In the genomic region with DNA sequence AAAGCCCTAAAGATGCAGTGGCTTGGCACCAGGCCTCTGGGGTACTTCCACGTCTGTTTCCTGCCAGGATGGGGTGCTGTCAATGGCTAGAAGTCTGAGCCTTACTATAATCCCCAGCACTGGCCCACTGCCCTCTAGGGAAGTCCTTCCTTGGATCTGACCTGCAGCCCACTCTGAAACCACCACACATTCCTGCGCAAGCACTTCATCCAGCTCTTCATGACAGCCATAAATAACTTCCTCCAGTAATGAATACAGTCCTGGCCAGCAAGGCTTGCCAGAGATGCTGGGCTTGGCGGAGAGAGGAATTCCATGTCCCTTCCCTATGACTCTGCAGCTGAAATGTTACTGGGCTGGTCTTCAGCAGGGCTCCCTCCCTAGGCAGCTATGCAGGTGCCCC, we compare ENCODE assay signal across 16 cellular contexts. TPM values are rescaled to one million over a fixed set of nuclear protein-coding genes. Genes with fewer than 3 reads are reported as not detected.
DNase-seq lines count a peak whose midpoint lies in the region; ATAC-seq lines count a peak whose summit lies in the region.
"Had no signal": no experiment of that assay in that cellular context is flagged by ENCODE, and none has a peak within 500 bp of the region (broad histone marks: within the 10 kb centered on the region; RNA-seq: fewer than 3 reads in every experiment).

No MANE protein-coding gene starts in this region.

- peak; percentile 92 for DNase-seq in GM03348 (ENCODE audit: low spot score)
- peak; percentile 88 for DNase-seq in astrocyte of the hippocampus (ENCODE audit: low read depth, low spot score)
- peak; percentile 66 for DNase-seq in left cardiac atrium
- no peak for DNase-seq in sciatic nerve (ENCODE audit: low spot score)
- DNase-seq in DMS 273 treated with DMSO at 0.1 percent for 48 hours (lab: John Stamatoyannopoulos, UW): no peak
- DNase-seq in DMS153 (lab: John Stamatoyannopoulos, UW): no peak
- no peak for DNase-seq in T-helper 9 cell
- no peak for DNase-seq in stimulated activated CD4-positive, alpha-beta T cell treated with anti-CD3 and anti-CD28 coated beads, Interleukin-12 subunit alpha, Interleukin-12 subunit beta, amount 100 ng/mL, for 4 hours
- DNase-seq: CD4-positive, CD25-positive, alpha-beta regulatory T cell; kidney glomerular epithelial cell; MV-4-11; natural killer cell; sigmoid colon; stimulated activated naive CD8-positive, alpha-beta T cell treated with anti-CD3 and anti-CD28 coated beads, Interleukin-15, amount 100 ng/mL, for 72 hours had no signal

- intact Hi-C loops in left cardiac atrium (cut with DNase I) (no loop called here), sciatic nerve (cut with DNase I) (no loop called here)

- peak; percentile 68 to 73 for ATAC-seq in left cardiac atrium
- peak; percentile 44 for ATAC-seq in sciatic nerve
- ATAC-seq: natural killer cell; stimulated activated naive CD8-positive, alpha-beta T cell treated with anti-CD3 and anti-CD28 coated beads, Interleukin-15, amount 100 ng/mL, for 72 hours; WTC11 had no signal

RNA-seq across cellular contexts. Expression of a gene that starts 32.6 kb away (rescaled TPM):
- total RNA-seq in left cardiac atrium: 10 to 100 TPM; 14.7 to 38.5 TPM
- total RNA-seq in sciatic nerve: 14.6 TPM
- total RNA-seq: CD4-positive, CD25-positive, alpha-beta regulatory T cell; HT-29 had no signal

Comparison
In these comparisons a context has a peak if more than half of its experiments do, and no peak if none do; other contexts are left out.
1. DNase-seq: peak in GM03348 (single experiment), astrocyte of the hippocampus (single experiment) and left cardiac atrium (single experiment); none in sciatic nerve (single experiment), DMS 273 treated with DMSO at 0.1 percent for 48 hours (single experiment), DMS153 (single experiment), T-helper 9 cell (single experiment) and stimulated activated CD4-positive, alpha-beta T cell treated with anti-CD3 and anti-CD28 coated beads, Interleukin-12 subunit alpha, Interleukin-12 subunit beta, amount 100 ng/mL, for 4 hours (single experiment).